ENCODE assay signal across 15 cellular contexts in genomic region chr7:99041526-99041925, GRCh38.
DNase-seq lines count a peak whose midpoint lies in the region; ATAC-seq, FAIRE-seq and TF ChIP-seq lines count a peak whose summit lies in the region.
"Had no signal": no experiment of that assay in that cellular context is flagged by ENCODE, and none has a peak within 500 bp of the region (broad histone marks: within the 10 kb centered on the region; RNA-seq: fewer than 3 reads in every experiment).

No MANE protein-coding gene starts in this region.

- SMC1A ChIA-PET in GM12878 (lab: Charles Lee; ENCODE audit: uncharacterized antibody, unreplicated experiment): interaction anchor here (0.6 to 1.0 kb wide), 2 partner anchors 196 to 272 kb away, joined by 4 to 5 read pairs; no protein-coding TSS in a partner anchor

- TSS peak; percentile 51 for BruUV-seq in Panc1 (replicated peaks; lab: Mats Ljungman, UMichigan)
- BruUV-seq in GM12878 (replicated peaks; lab: Mats Ljungman, UMichigan): TSS peak; percentile 48
- BruUV-seq in HepG2 (replicated peaks; lab: Mats Ljungman, UMichigan): no TSS peak

- intact Hi-C loops in Panc1 (cut with micrococcal nuclease; ENCODE audit: unreplicated experiment) (loop anchor here (10.0 kb wide), 1 partner anchor 83 kb away; no protein-coding TSS in a partner anchor), GM12878 (cut with micrococcal nuclease; ENCODE audit: unreplicated experiment) (loop anchor here (5.0 kb wide), 1 partner anchor 101 kb away; the partner anchor contains the start of gene SMURF1), HepG2 (cut with micrococcal nuclease; ENCODE audit: unreplicated experiment) (loop anchor here (5.0 kb wide), 2 partner anchors 101 to 171 kb away; partner anchors contain the start of gene SMURF1), esophagus squamous epithelium (cut with DNase I) (loop anchor here (2.0 to 10.0 kb wide), 2 partner anchors 103 to 271 kb away; partner anchors contain the start of gene SMURF1), psoas muscle (cut with DNase I) (loop anchor here in 1 of 2 donors (2.0 to 5.0 kb wide), 2 partner anchors 106 to 271 kb away; no protein-coding TSS in a partner anchor)

- H3K4me3 Mint-ChIP-seq in stimulated activated naive B cell treated with anti-CD40 and anti-IgM and Interleukin-4, amounts not matched to agents 10 μg/mL and 1 μg/mL and 100 μg/mL, for 72 hours: no peak overlapping the region
- H3K4me3 Mint-ChIP-seq: H9; IgD-negative memory B cell; naive thymus-derived CD4-positive, alpha-beta T cell had no signal

- H3K27ac ChIP-seq in Panc1 (ENCODE audit: low read length) (peak overlapping the region; percentile 32; the same call in 1 of the 2 replicates), GM12878 (ENCODE audit: control insufficient read depth, insufficient read depth) (no peak overlapping the region), HepG2 (ENCODE audit: extremely low read length, insufficient read depth, low read length) (no peak overlapping the region), esophagus squamous epithelium (peak overlapping the region in 2 of 4 donors; percentile 75 to 78), psoas muscle (no peak overlapping the region)

- H3K9ac ChIP-seq in GM12878 (ENCODE audit: control insufficient read depth, insufficient read depth, low read length) (no peak overlapping the region), HepG2 (ENCODE audit: insufficient read depth, low read depth, low read length) (no peak overlapping the region)

- in situ Hi-C loops in Panc1 (cut with HindIII; ENCODE audit: low pct_unique_long_range_greater_than_20kb, low sequenced_read_pairs) (no loop called here), GM12878 (cut with MboI) (loop anchor here (5.0 kb wide), 1 partner anchor 271 kb away; no protein-coding TSS in a partner anchor), HepG2 (cut with HindIII; ENCODE audit: extremely low pct_ligation_motif_present, low pct_unique_long_range_greater_than_20kb) (loop anchor here (5.0 kb wide), 3 partner anchors 101 to 271 kb away; partner anchors contain the start of gene SMURF1)

- no peak for FAIRE-seq in GM12878 (lab: Jason Lieb, UNC)
- FAIRE-seq in HepG2 (lab: Jason Lieb, UNC): no peak

- WGBS in GM12878 (ENCODE audit: insufficient coverage, insufficient replicate concordance, low lambda C conversion rate, missing lambda C conversion rate): 96% methylated on average over 11 of the region's 11 CpGs
- 80% methylated on average over 8 of the region's 11 CpGs for WGBS in HepG2 (ENCODE audit: low lambda C conversion rate)
- 75 to 88% methylated on average over 11 of the region's 11 CpGs for WGBS in esophagus squamous epithelium, 2 donors
- 76 to 82% (median 79%) methylated on average over 11 of the region's 11 CpGs for WGBS in psoas muscle, 3 donors

- TF ChIP-seq RAD21 in GM12878 (IDR thresholded peaks at IDR 0.05; ENCODE audit: insufficient read depth, low read depth, low read length): no peak
- no peak for TF ChIP-seq RAD21 in HepG2 (CRISPR knock-in tag; IDR thresholded peaks at IDR 0.05)

- CTCF ChIA-PET in Panc1 (lab: Charles Lee): no interaction called here
- CTCF ChIA-PET in GM12878 (lab: Yijun Ruan, JAX): interaction anchor here (1.4 to 3.4 kb wide), 3 partner anchors 11 to 273 kb away, joined by 3 to 27 read pairs (median 19); no protein-coding TSS in a partner anchor
- CTCF ChIA-PET in HepG2 (lab: Yijun Ruan, JAX; ENCODE audit: low intra/inter-chr PET ratio, low total read pairs): interaction anchor here (1.0 to 3.2 kb wide), 2 partner anchors 176 to 272 kb away, joined by 3 to 29 read pairs; no protein-coding TSS in a partner anchor

- no peak overlapping the region for H3K4me3 ChIP-seq in Panc1 (ENCODE audit: low read depth in 2 of 2, low read length in 2 of 2)
- no peak overlapping the region for H3K4me3 ChIP-seq in GM12878
- H3K4me3 ChIP-seq in HepG2 (replicated peaks in 1 of 3; ENCODE audit: insufficient read depth in 1 of 3, low read depth in 2 of 3, low read length in 3 of 3): no peak overlapping the region
- no peak overlapping the region for H3K4me3 ChIP-seq in esophagus squamous epithelium
- H3K4me3 ChIP-seq in psoas muscle: no peak overlapping the region
- H3K4me3 ChIP-seq: vagina had no signal

- H3K27me3 ChIP-seq in Panc1 (ENCODE audit: control insufficient read depth, insufficient read depth, low read length): no peaks in the 10 kb centered on the region
- H3K27me3 ChIP-seq in GM12878 (replicated peaks in 1 of 2; ENCODE audit: control insufficient read depth in 2 of 2, insufficient read depth in 2 of 2, low read length in 1 of 2): no peaks in the 10 kb centered on the region
- H3K27me3 ChIP-seq in HepG2 (ENCODE audit: control insufficient read depth in 1 of 2, insufficient read depth in 2 of 2, low read length in 2 of 2): no peaks in the 10 kb centered on the region
- H3K27me3 ChIP-seq in esophagus squamous epithelium: no peaks in the 10 kb centered on the region
- H3K27me3 ChIP-seq in psoas muscle (ENCODE audit: insufficient read depth in 3 of 3, low read length in 2 of 3): no peaks in the 10 kb centered on the region
- H3K27me3 ChIP-seq: vagina had no signal

- H3K79me2 ChIP-seq in GM12878 (ENCODE audit: control insufficient read depth, insufficient read depth, low read length): no peaks in the 10 kb centered on the region
- no peaks in the 10 kb centered on the region for H3K79me2 ChIP-seq in HepG2 (ENCODE audit: insufficient read depth, low read length)

- H3K4me1 Mint-ChIP-seq in stimulated activated naive B cell treated with anti-CD40 and anti-IgM and Interleukin-4, amounts not matched to agents 10 μg/mL and 1 μg/mL and 100 μg/mL, for 72 hours: peaks cover 0 to 3% of the 10 kb centered on the region in 2 donors

- RAD21 ChIA-PET in GM12878 (lab: Charles Lee; ENCODE audit: unreplicated experiment): no interaction called here

- POLR2A ChIA-PET in Panc1 (lab: Charles Lee) (no interaction called here), GM12878 (lab: Charles Lee) (no interaction called here), HepG2 (lab: Yijun Ruan, JAX) (interaction anchor here (0.7 kb wide), 1 partner anchor 233 kb away, joined by 4 read pairs; no protein-coding TSS in a partner anchor)

- no peak for TF ChIP-seq POLR2A in GM12878 (IDR thresholded peaks at IDR 0.05; ENCODE audit: low read depth, low read length)
- no peak for TF ChIP-seq POLR2A in HepG2 (IDR thresholded peaks at IDR 0.05; ENCODE audit: insufficient read depth in 1 of 2, low read depth in 2 of 2, low read length in 2 of 2)
- TF ChIP-seq POLR2A in esophagus squamous epithelium (IDR thresholded peaks at IDR 0.05): no peak

- H3K36me3 ChIP-seq in Panc1 (ENCODE audit: control insufficient read depth, insufficient read depth, low read length) (peaks cover 10% of the 10 kb centered on the region), GM12878 (ENCODE audit: control insufficient read depth in 2 of 2, insufficient read depth in 2 of 2, low read length in 1 of 2) (peaks cover 15 to 29% of the 10 kb centered on the region in 2 experiments), HepG2 (replicated peaks in 1 of 2; ENCODE audit: control insufficient read depth in 1 of 2, insufficient read depth in 2 of 2, low read length in 2 of 2) (peaks cover 20 to 63% of the 10 kb centered on the region in 2 experiments), esophagus squamous epithelium (peaks cover 17 to 100% (median 57%) of the 10 kb centered on the region in 3 donors), psoas muscle (ENCODE audit: insufficient read depth in 1 of 2, low read depth in 1 of 2) (peaks cover 4 to 94% of the 10 kb centered on the region in 2 donors)

- H2AFZ ChIP-seq in GM12878 (ENCODE audit: control insufficient read depth, low read depth, low read length) (no peak overlapping the region), HepG2 (ENCODE audit: low read length) (no peak overlapping the region)

- H3K27me3 Mint-ChIP-seq in stimulated activated naive B cell treated with anti-CD40 and anti-IgM and Interleukin-4, amounts not matched to agents 10 μg/mL and 1 μg/mL and 100 μg/mL, for 72 hours: no peaks in the 10 kb centered on the region
- H3K27me3 Mint-ChIP-seq: IgD-negative memory B cell; naive thymus-derived CD4-positive, alpha-beta T cell had no signal

- no peaks in the 10 kb centered on the region for H4K20me1 ChIP-seq in GM12878 (ENCODE audit: control insufficient read depth, insufficient read depth)
- H4K20me1 ChIP-seq in HepG2 (ENCODE audit: insufficient read depth, low read length): no peaks in the 10 kb centered on the region

- TF ChIP-seq CTCF in Panc1 (IDR thresholded peaks at IDR 0.05): no peak
- TF ChIP-seq CTCF in GM12878 (IDR thresholded peaks at IDR 0.05 in 2 of 3, conservative IDR thresholded peaks at IDR 0.05 in 1 of 3; ENCODE audit: control insufficient read depth in 2 of 3, extremely low read depth in 1 of 3, insufficient read depth in 1 of 3, low read depth in 3 of 3, low read length in 3 of 3): no peak
- TF ChIP-seq CTCF in HepG2 (CRISPR knock-in tag; IDR thresholded peaks at IDR 0.05): peak; percentile 16; the same call in 1 of the 2 replicates
- TF ChIP-seq CTCF in esophagus squamous epithelium (IDR thresholded peaks at IDR 0.05): no peak
- no peak for TF ChIP-seq CTCF in psoas muscle (IDR thresholded peaks at IDR 0.05)

- H3K9me3 ChIP-seq in Panc1 (ENCODE audit: control insufficient read depth, insufficient read depth, low read depth, low read length): no peaks in the 10 kb centered on the region
- no peaks in the 10 kb centered on the region for H3K9me3 ChIP-seq in GM12878 (replicated peaks; ENCODE audit: control insufficient read depth, insufficient read depth, low read length)
- no peaks in the 10 kb centered on the region for H3K9me3 ChIP-seq in HepG2 (ENCODE audit: low read length)
- H3K9me3 ChIP-seq in esophagus squamous epithelium: no peaks in the 10 kb centered on the region
- H3K9me3 ChIP-seq in psoas muscle: no peaks in the 10 kb centered on the region
- H3K9me3 ChIP-seq: vagina had no signal

- DNase-seq in Panc1 (ENCODE audit: low read depth, low spot score) (no peak), GM12878 (ENCODE audit: low read depth, low spot score) (no peak), HepG2 (ENCODE audit: low spot score) (peak; percentile 8), esophagus squamous epithelium (lab: John Stamatoyannopoulos, UW) (no peak), psoas muscle (no peak), NCI-H69 (lab: John Stamatoyannopoulos, UW) (no peak)
- no peak for DNase-seq in stimulated activated naive B cell treated with anti-CD40 and anti-IgM and Interleukin-4, amounts not matched to agents 10 μg/mL and 1 μg/mL and 100 μg/mL, for 72 hours
- DNase-seq: H9; naive thymus-derived CD4-positive, alpha-beta T cell; NCI-H2081 treated with DMSO at 0.1 percent for 48 hours; NCI-H748 treated with DMSO at 0.1 percent for 48 hours; stimulated activated CD4-positive, alpha-beta T cell treated with anti-CD3 and anti-CD28 coated beads, Interleukin-2, amount 100 ng/mL, for 48 hours had no signal

- H3K4me2 ChIP-seq in GM12878 (ENCODE audit: control insufficient read depth, insufficient read depth) (no peak overlapping the region), HepG2 (ENCODE audit: low read depth, low read length) (no peak overlapping the region)

- H3K9me3 Mint-ChIP-seq in stimulated activated naive B cell treated with anti-CD40 and anti-IgM and Interleukin-4, amounts not matched to agents 10 μg/mL and 1 μg/mL and 100 μg/mL, for 72 hours: no peaks in the 10 kb centered on the region
- H3K9me3 Mint-ChIP-seq: activated naive CD4-positive, alpha-beta T cell treated with anti-CD3 and anti-CD28 coated beads, Interleukin-2, amount 50 U/mL, for 72 hours; H9; IgD-negative memory B cell; naive thymus-derived CD4-positive, alpha-beta T cell had no signal

- TF ChIP-seq EP300 in GM12878 (IDR thresholded peaks at IDR 0.05; ENCODE audit: borderline replicate concordance in 1 of 2, control insufficient read depth in 1 of 2, low read depth in 2 of 2, low read length in 2 of 2): no peak
- TF ChIP-seq EP300 in HepG2 (IDR thresholded peaks at IDR 0.05; ENCODE audit: low read depth in 2 of 2, low read length in 2 of 2): no peak
- no peak for TF ChIP-seq EP300 in HepG2 (CRISPR knock-in tag; IDR thresholded peaks at IDR 0.05; ENCODE audit: borderline replicate concordance)

- H3K4me1 ChIP-seq in Panc1 (ENCODE audit: control insufficient read depth, insufficient read depth, low read length) (peaks cover 24% of the 10 kb centered on the region), GM12878 (ENCODE audit: control insufficient read depth, insufficient read depth, low read length) (no peaks in the 10 kb centered on the region; the same call in 1 of the 2 replicates), HepG2 (ENCODE audit: insufficient read depth, low read length) (peaks cover 26% of the 10 kb centered on the region), esophagus squamous epithelium (peaks cover 0 to 27% (median 3%) of the 10 kb centered on the region in 3 donors), psoas muscle (no peaks in the 10 kb centered on the region)

- peak overlapping the region; percentile 4 for H3K27ac Mint-ChIP-seq in stimulated activated naive B cell treated with anti-CD40 and anti-IgM and Interleukin-4, amounts not matched to agents 10 μg/mL and 1 μg/mL and 100 μg/mL, for 72 hours
- H3K27ac Mint-ChIP-seq: IgD-negative memory B cell had no signal

- peaks cover 53 to 63% of the 10 kb centered on the region in 2 donors for H3K36me3 Mint-ChIP-seq in stimulated activated naive B cell treated with anti-CD40 and anti-IgM and Interleukin-4, amounts not matched to agents 10 μg/mL and 1 μg/mL and 100 μg/mL, for 72 hours
- H3K36me3 Mint-ChIP-seq: IgD-negative memory B cell had no signal

- ATAC-seq in Panc1 (no peak), GM12878 (no peak), HepG2 (no peak), psoas muscle (no peak)
- ATAC-seq in stimulated activated naive B cell treated with anti-CD40 and anti-IgM and Interleukin-4, amounts not matched to agents 10 μg/mL and 1 μg/mL and 100 μg/mL, for 72 hours (replicated peaks): no peak
- ATAC-seq: activated naive CD4-positive, alpha-beta T cell treated with anti-CD3 and anti-CD28 coated beads, Interleukin-2, amount 50 U/mL, for 72 hours; naive thymus-derived CD4-positive, alpha-beta T cell had no signal
